25 cellular contexts compared by ENCODE assay signal in genomic region chr9:34372598-34373011, GRCh38. TPM values are rescaled to one million over a fixed set of nuclear protein-coding genes. Genes with fewer than 3 reads are reported as not detected.
DNase-seq lines count a peak whose midpoint lies in the region; ATAC-seq, FAIRE-seq and TF ChIP-seq lines count a peak whose summit lies in the region.
"Had no signal": no experiment of that assay in that cellular context is flagged by ENCODE, and none has a peak within 500 bp of the region (broad histone marks: within the 10 kb centered on the region; RNA-seq: fewer than 3 reads in every experiment).

No MANE protein-coding gene starts in this region.

- BruUV-seq in MCF 10A (replicated peaks; lab: Mats Ljungman, UMichigan), result no TSS peak

- H3K9ac ChIP-seq in neuronal stem cell (ENCODE audit: low read depth, low read length, poor library complexity), result no peak overlapping the region

- H3K4ac ChIP-seq in neuronal stem cell (ENCODE audit: low read length), result no peak overlapping the region

- H3K14ac ChIP-seq in neuronal stem cell (ENCODE audit: low read length), result peak overlapping the region; percentile 47

- H3K4me3 Mint-ChIP-seq in MCF 10A (ENCODE audit: unreplicated experiment), result no peak overlapping the region
- H3K4me3 Mint-ChIP-seq: activated CD8-positive, alpha-beta T cell treated with anti-CD3 and anti-CD28 coated beads for 36 hours; activated naive CD8-positive, alpha-beta T cell; dendritic cell treated with granulocyte-macrophage colony-stimulating factor and Interleukin-4, amounts not matched to agents 40 ng/mL and 50 ng/mL, for 4 days; naive thymus-derived CD8-positive, alpha-beta T cell; T-helper 17 cell had no signal

- POLR2A ChIA-PET in MCF 10A (lab: Yijun Ruan, JAX), result interaction anchor here (2.2 kb wide), 1 partner anchor 42 kb away, joined by 11 read pairs; no protein-coding TSS in a partner anchor

- intact Hi-C loops in breast epithelium (cut with DNase I; ENCODE audit: low total_unique reads), result no loop called here
- intact Hi-C loops in MCF 10A (cut with micrococcal nuclease), result no loop called here

- no peak overlapping the region for H2BK15ac ChIP-seq in neuronal stem cell (ENCODE audit: low read length)

- H3K4me1 Mint-ChIP-seq in MCF 10A (ENCODE audit: insufficient read depth, unreplicated experiment), result peaks cover 27% of the 10 kb centered on the region

- peak in 2 of 3 donors; percentile 38 to 52 for TF ChIP-seq CTCF in breast epithelium (IDR thresholded peaks at IDR 0.05)
- TF ChIP-seq CTCF in MCF 10A (IDR thresholded peaks at IDR 0.05; ENCODE audit: unreplicated experiment), result no peak
- no peak for TF ChIP-seq CTCF in epithelial cell of esophagus (IDR thresholded peaks at IDR 0.05; ENCODE audit: insufficient read depth, low read depth, low read length, missing control alignments)

- no peak overlapping the region for H2AFZ ChIP-seq in neuronal stem cell (ENCODE audit: low read length)

- peak overlapping the region; percentile 12 for H3K18ac ChIP-seq in neuronal stem cell (ENCODE audit: low read length)

- no peaks in the 10 kb centered on the region for H3K36me3 ChIP-seq in breast epithelium
- H3K36me3 ChIP-seq in neuronal stem cell (replicated peaks in 1 of 2; ENCODE audit: control insufficient read depth in 2 of 2, insufficient read depth in 2 of 2, low read length in 2 of 2), result peaks cover 0 to 8% of the 10 kb centered on the region in 2 donors

- CTCF ChIA-PET in MCF 10A (lab: Yijun Ruan, JAX), result interaction anchor here (1.1 to 9.3 kb wide), 2 partner anchors 39 to 127 kb away, joined by 4 to 198 read pairs; no protein-coding TSS in a partner anchor

- H3K23ac ChIP-seq in neuronal stem cell (ENCODE audit: low read depth, low read length, poor library complexity), result no peak overlapping the region

- H2BK12ac ChIP-seq in neuronal stem cell (ENCODE audit: low read length), result no peak overlapping the region

- no peaks in the 10 kb centered on the region for H3K79me1 ChIP-seq in neuronal stem cell (ENCODE audit: low read depth, low read length)

- no peaks in the 10 kb centered on the region for H3K9me3 Mint-ChIP-seq in MCF 10A (ENCODE audit: unreplicated experiment)
- H3K9me3 Mint-ChIP-seq: activated T-helper 2 cell treated with anti-CD3 and anti-CD28 coated beads, Interferon-gamma antibody, Interleukin-2, Interleukin-4, amounts not matched to agents 10 μg/mL and 5 μg/mL and 100 μg/mL, durations not matched to agents 14 hours and 24 hours and 36 hours; naive thymus-derived CD8-positive, alpha-beta T cell had no signal

- H3K27ac Mint-ChIP-seq in MCF 10A (ENCODE audit: low read depth, unreplicated experiment), result no peak overlapping the region
- H3K27ac Mint-ChIP-seq: activated CD8-positive, alpha-beta T cell treated with anti-CD3 and anti-CD28 coated beads for 36 hours; activated naive CD8-positive, alpha-beta T cell; activated T-helper 2 cell treated with anti-CD3 and anti-CD28 coated beads, Interferon-gamma antibody, Interleukin-2, Interleukin-4, amounts not matched to agents 10 μg/mL and 5 μg/mL and 100 μg/mL, durations not matched to agents 14 hours and 24 hours and 36 hours; CD4-positive, CD25-positive, alpha-beta regulatory T cell; dendritic cell treated with granulocyte-macrophage colony-stimulating factor and Interleukin-4, amounts not matched to agents 40 ng/mL and 50 ng/mL, for 4 days; naive thymus-derived CD8-positive, alpha-beta T cell; T-helper 17 cell had no signal

- no peak overlapping the region for H3K4me2 ChIP-seq in neuronal stem cell (ENCODE audit: insufficient read depth, low read length, poor library complexity, severe bottlenecking)

- no peak for FAIRE-seq in GM12892 (lab: Jason Lieb, UNC)
- FAIRE-seq: frontal cortex had no signal

- no peak overlapping the region for H2BK5ac ChIP-seq in neuronal stem cell (ENCODE audit: low read length)

- no CpG with 5 or more reads among the region's 27 CpGs for WGBS in neuronal stem cell (ENCODE audit: extremely low coverage in 2 of 2, insufficient read length in 2 of 2, insufficient replicate concordance in 1 of 2), 2 donors

- no peaks in the 10 kb centered on the region for H3K27me3 Mint-ChIP-seq in MCF 10A (ENCODE audit: insufficient read depth, unreplicated experiment)
- H3K27me3 Mint-ChIP-seq: activated CD8-positive, alpha-beta T cell treated with anti-CD3 and anti-CD28 coated beads for 36 hours; activated naive CD8-positive, alpha-beta T cell; CD4-positive, CD25-positive, alpha-beta regulatory T cell; naive thymus-derived CD8-positive, alpha-beta T cell; T-helper 17 cell had no signal

- no peak overlapping the region for H4K8ac ChIP-seq in neuronal stem cell (ENCODE audit: low read depth, low read length)

- H3K27me3 ChIP-seq in breast epithelium (no peaks in the 10 kb centered on the region), neuronal stem cell (ENCODE audit: control insufficient read depth in 3 of 3, insufficient read depth in 3 of 3, low read depth in 1 of 3, low read length in 3 of 3) (peaks cover 0 to 26% (median 10%) of the 10 kb centered on the region in 3 experiments)
- H3K27me3 ChIP-seq: ascending aorta, esophagus squamous epithelium had no signal

- H3K4me3 ChIP-seq in breast epithelium (peak overlapping the region in 2 of 3 donors; percentile 15 to 53), epithelial cell of esophagus (ENCODE audit: low read length) (no peak overlapping the region), neuronal stem cell (ENCODE audit: low read length in 2 of 2) (peak overlapping the region in 1 of 2 donors; percentile 29)
- H3K4me3 ChIP-seq: ascending aorta, esophagus squamous epithelium, spleen had no signal

- TF ChIP-seq POLR2A in breast epithelium (IDR thresholded peaks at IDR 0.05), result no peak
- TF ChIP-seq POLR2A in GM12892 (IDR thresholded peaks at IDR 0.05; ENCODE audit: low read depth, low read length), result no peak

- H4K91ac ChIP-seq in neuronal stem cell (ENCODE audit: low read depth, low read length, poor library complexity), result no peak overlapping the region

- no peaks in the 10 kb centered on the region for H3K9me3 ChIP-seq in breast epithelium
- H3K9me3 ChIP-seq in neuronal stem cell (replicated peaks in 1 of 2; ENCODE audit: control insufficient read depth in 2 of 2, insufficient read depth in 1 of 2, low read depth in 1 of 2, low read length in 2 of 2), result peaks cover 5 to 26% of the 10 kb centered on the region in 2 donors
- H3K9me3 ChIP-seq: ascending aorta, esophagus squamous epithelium had no signal

- H3K4me1 ChIP-seq in breast epithelium (peaks cover 0 to 5% of the 10 kb centered on the region in 2 donors), neuronal stem cell (ENCODE audit: control insufficient read depth in 2 of 2, insufficient read depth in 1 of 2, low read depth in 1 of 2, low read length in 2 of 2) (peaks cover 6 to 7% of the 10 kb centered on the region in 2 donors)

- peak overlapping the region; percentile 57 for H2AK5ac ChIP-seq in neuronal stem cell (ENCODE audit: low read depth, low read length)

- H3K27ac ChIP-seq in breast epithelium (peak overlapping the region; percentile 62 to 77), neuronal stem cell (replicated peaks; ENCODE audit: low read length) (no peak overlapping the region)
- H3K27ac ChIP-seq: ascending aorta, esophagus squamous epithelium, RWPE1, spleen had no signal

- no peak for ATAC-seq in HG02840 (IDR thresholded peaks at IDR 0.05; ENCODE audit: low FRiP score, unreplicated experiment)
- ATAC-seq: activated CD8-positive, alpha-beta T cell treated with anti-CD3 and anti-CD28 coated beads for 36 hours; left ventricle myocardium superior; naive thymus-derived CD8-positive, alpha-beta T cell; SK-N-SH treated with all-trans-retinoic acid at 6 μM for 48 hours; T-helper 17 cell had no signal

- no peaks in the 10 kb centered on the region for H3K36me3 Mint-ChIP-seq in MCF 10A (ENCODE audit: insufficient read depth, unreplicated experiment)

- peak; percentile 75 to 88 for DNase-seq in breast epithelium (ENCODE audit: low spot score in 2 of 2)
- DNase-seq in MCF 10A (ENCODE audit: unreplicated experiment), result no peak
- DNase-seq in epithelial cell of esophagus (ENCODE audit: low read depth), result peak; percentile 41
- no peak for DNase-seq in neuronal stem cell (ENCODE audit: low spot score)
- DNase-seq in ureter (ENCODE audit: low spot score), result peak; percentile 59
- DNase-seq in GM03348 (ENCODE audit: low spot score), result no peak
- no peak for DNase-seq in GM12892 (ENCODE audit: insufficient read length)
- DNase-seq: activated CD8-positive, alpha-beta T cell treated with anti-CD3 and anti-CD28 coated beads for 36 hours; CD4-positive, CD25-positive, alpha-beta regulatory T cell; esophagus squamous epithelium; left ventricle myocardium superior; midbrain; naive thymus-derived CD8-positive, alpha-beta T cell; NCI-H446 treated with DMSO at 0.1 percent for 48 hours; spleen; stimulated activated CD4-positive, alpha-beta T cell treated with anti-CD3 and anti-CD28 coated beads, Interleukin-2, amount 100 ng/mL, for 48 hours; T-helper 17 cell had no signal

- H2BK120ac ChIP-seq in neuronal stem cell (ENCODE audit: low read depth, low read length), result no peak overlapping the region

RNA-seq across cellular contexts. Expression of gene MYORG, which starts 4.1 kb away (rescaled TPM):
- total RNA-seq in breast epithelium (10 to 100 TPM in 1 of 3 donors, 1 to 10 TPM in 2; 2.9 to 11.5 (median 6.4) TPM), MCF 10A (2022) (2.4 and 2.9 TPM in 2 replicates), ureter (8.1 TPM)
- polyA plus RNA-seq in neuronal stem cell (2013, experiment 1 of 2), result 0.06 TPM
- 0.07 TPM for polyA plus RNA-seq in neuronal stem cell (2013, experiment 2 of 2)
- polyA plus RNA-seq in GM12892 (2012; ENCODE audit: missing spikeins), result 0.15 TPM

RNA-seq across cellular contexts. Expression of gene NUDT2, which starts 43.2 kb away (rescaled TPM):
- 10 to 100 TPM; 20.0 to 22.0 (median 21.6) TPM for total RNA-seq in breast epithelium
- 30.6 and 35.0 TPM in 2 replicates for total RNA-seq in MCF 10A (2022)
- 18.3 TPM for polyA plus RNA-seq in neuronal stem cell (2013, experiment 1 of 2)
- 17.7 TPM for polyA plus RNA-seq in neuronal stem cell (2013, experiment 2 of 2)
- total RNA-seq in ureter, result 18.7 TPM
- polyA plus RNA-seq in GM12892 (2012; ENCODE audit: missing spikeins), result 42.5 TPM
- total RNA-seq: ascending aorta had no signal

RNA-seq across cellular contexts. Expression of gene KIF24, which starts 43.5 kb away (rescaled TPM):
- total RNA-seq in breast epithelium (1 to 10 TPM; 1.3 to 2.6 (median 1.3) TPM), MCF 10A (2022) (3.3 and 3.5 TPM in 2 replicates), ureter (0.94 TPM)
- 3.1 TPM for polyA plus RNA-seq in neuronal stem cell (2013, experiment 1 of 2)
- 3.2 TPM for polyA plus RNA-seq in neuronal stem cell (2013, experiment 2 of 2)
- polyA plus RNA-seq in GM12892 (2012; ENCODE audit: missing spikeins), result 2.1 TPM
- polyA plus RNA-seq: naive thymus-derived CD8-positive, alpha-beta T cell had no signal

Comparison
In these comparisons a context has a peak if more than half of its experiments do, and no peak if none do; other contexts are left out.
1. DNase-seq: peak in breast epithelium (2 of 2), epithelial cell of esophagus (single experiment) and ureter (single experiment); none in MCF 10A (single experiment), neuronal stem cell (single experiment), GM03348 (single experiment) and GM12892 (single experiment).
2. CTCF ChIP-seq: peak in breast epithelium (2 of 3); none in MCF 10A (single experiment) and epithelial cell of esophagus (single experiment).